8 cellular contexts compared by ENCODE assay signal in genomic region chr1:14925336-14926136, GRCh38.
DNase-seq lines count a peak whose midpoint lies in the region; ATAC-seq, FAIRE-seq and TF ChIP-seq lines count a peak whose summit lies in the region.

No MANE protein-coding gene starts in this region.

- peaks cover 20% of the 10 kb centered on the region for H3K27me3 Mint-ChIP-seq in brain

- H3K4me3 ChIP-seq in HUES64 (ENCODE audit: low read length) (peak overlapping the region; percentile 57), liver (ENCODE audit: low read depth in 1 of 3, low read length in 3 of 3) (peak overlapping the region in 1 of 3 donors; percentile 62), stomach (peak overlapping the region; percentile 57 to 91 (median 72))

- H3K36me3 ChIP-seq in HUES64 (ENCODE audit: insufficient read depth, low read length), result no peaks in the 10 kb centered on the region
- H3K36me3 ChIP-seq in liver (ENCODE audit: control insufficient read depth in 4 of 4, insufficient read depth in 3 of 4, low read depth in 1 of 4, low read length in 3 of 4), result no peaks in the 10 kb centered on the region
- H3K36me3 ChIP-seq in stomach, result no peaks in the 10 kb centered on the region

- H3K27me3 ChIP-seq in HUES64 (ENCODE audit: insufficient read depth, low read length) (peaks cover 33% of the 10 kb centered on the region), liver (ENCODE audit: control insufficient read depth in 4 of 4, insufficient read depth in 4 of 4, low read length in 3 of 4) (peaks cover 0 to 15% (median 3%) of the 10 kb centered on the region in 4 donors), stomach (peaks cover 0 to 61% (median 7%) of the 10 kb centered on the region in 3 donors)

- H3K4me3 Mint-ChIP-seq in brain, result peak overlapping the region; percentile 86 to 91 (median 88)

- H3K9ac ChIP-seq in HUES64 (ENCODE audit: low read depth, low read length) (no peak overlapping the region), liver (ENCODE audit: low read depth in 1 of 2, low read length in 2 of 2) (no peak overlapping the region)

- TF ChIP-seq RAD21 in liver (IDR thresholded peaks at IDR 0.05), result no peak

- TF ChIP-seq EP300 in stomach (IDR thresholded peaks at IDR 0.05), result no peak

- 21% methylated on average over 8 of the region's 12 CpGs for WGBS in HUES64
- 37% methylated on average over 12 of the region's 12 CpGs for WGBS in liver
- WGBS in stomach, 5 donors, result 35 to 46% (median 39%) methylated on average over 12 of the region's 12 CpGs

- ATAC-seq in omental fat pad (ENCODE audit: low FRiP score) (no peak), GM21825 (IDR thresholded peaks at IDR 0.05; ENCODE audit: unreplicated experiment) (no peak)

- no peak for TF ChIP-seq POLR2A in stomach (IDR thresholded peaks at IDR 0.05)

- H3K9me3 ChIP-seq in HUES64 (ENCODE audit: insufficient read depth, low read depth, low read length), result no peaks in the 10 kb centered on the region
- no peaks in the 10 kb centered on the region for H3K9me3 ChIP-seq in liver (ENCODE audit: control insufficient read depth in 4 of 4, low read length in 3 of 4)
- H3K9me3 ChIP-seq in stomach, result no peaks in the 10 kb centered on the region

- intact Hi-C loops in stomach (cut with DNase I; ENCODE audit: low total_unique reads), result loop anchor here (5.0 kb wide), 1 partner anchor 102 kb away; no protein-coding TSS in a partner anchor

- peak overlapping the region; percentile 39 to 81 (median 75) for H3K27ac Mint-ChIP-seq in brain

- DNase-seq in stomach (no peak), urothelium cell line (ENCODE audit: low spot score) (no peak), omental fat pad (ENCODE audit: low spot score) (no peak), SIG-M5 treated with dmso at 0.1 percent for 504 hours (lab: John Stamatoyannopoulos, UW; ENCODE audit: unreplicated experiment) (no peak)

- TF ChIP-seq CTCF in brain (conservative IDR thresholded peaks at IDR 0.05), result no peak
- no peak for TF ChIP-seq CTCF in liver (IDR thresholded peaks at IDR 0.05; ENCODE audit: low read depth, low read length, missing input control)
- no peak for TF ChIP-seq CTCF in stomach (IDR thresholded peaks at IDR 0.05)
- no peak for TF ChIP-seq CTCF in omental fat pad (IDR thresholded peaks at IDR 0.05)

- no peaks in the 10 kb centered on the region for H3K36me3 Mint-ChIP-seq in brain

- peaks cover 7% of the 10 kb centered on the region; the same call in 1 of the 2 replicates for H3K4me1 ChIP-seq in HUES64 (ENCODE audit: insufficient read depth, low read length)
- peaks cover 0 to 8% (median 2%) of the 10 kb centered on the region in 4 donors for H3K4me1 ChIP-seq in liver (ENCODE audit: control insufficient read depth in 4 of 4, insufficient read depth in 4 of 4, low read length in 3 of 4)
- H3K4me1 ChIP-seq in stomach, result peaks cover 17 to 36% (median 23%) of the 10 kb centered on the region in 4 donors

- H3K9me3 Mint-ChIP-seq in brain, result peaks cover 0 to 3% (median 0%) of the 10 kb centered on the region in 5 experiments

- no peak overlapping the region for H3K27ac ChIP-seq in HUES64 (ENCODE audit: low read depth, low read length)
- H3K27ac ChIP-seq in liver (ENCODE audit: low read depth in 1 of 2, low read length in 2 of 2), result peak overlapping the region; percentile 2 to 27
- H3K27ac ChIP-seq in stomach, result peak overlapping the region in 3 of 5 donors; percentile 73 to 81 (median 76)

- peaks cover 59% of the 10 kb centered on the region for H3K4me1 Mint-ChIP-seq in brain

- FAIRE-seq in urothelium cell line (lab: Jason Lieb, UNC), result no peak

TF ChIP-seq in liver, 16 proteins besides CTCF, POLR2A, EP300 and RAD21:
- TF ChIP-seq RXRA (IDR thresholded peaks at IDR 0.05) (no peak), NR2F2 (IDR thresholded peaks at IDR 0.05) (no peak), SP1 (IDR thresholded peaks at IDR 0.05) (no peak), TAF1 (conservative IDR thresholded peaks at IDR 0.05) (no peak), FOXA2 (IDR thresholded peaks at IDR 0.05) (no peak), HNF4G (IDR thresholded peaks at IDR 0.05) (no peak), JUND (IDR thresholded peaks at IDR 0.05) (no peak), FOXA1 (IDR thresholded peaks at IDR 0.05) (no peak), YY1 (IDR thresholded peaks at IDR 0.05) (no peak), GABPA (IDR thresholded peaks at IDR 0.05 in 1 of 2, conservative IDR thresholded peaks at IDR 0.05 in 1 of 2) (no peak), REST (IDR thresholded peaks at IDR 0.05) (no peak), EGR1 (IDR thresholded peaks at IDR 0.05; ENCODE audit: low read depth in 2 of 2) (no peak), MAX (IDR thresholded peaks at IDR 0.05) (no peak), HNF4A (conservative IDR thresholded peaks at IDR 0.05) (no peak), ZBTB33 (IDR thresholded peaks at IDR 0.05) (no peak)
- TF ChIP-seq, protein P1, sequence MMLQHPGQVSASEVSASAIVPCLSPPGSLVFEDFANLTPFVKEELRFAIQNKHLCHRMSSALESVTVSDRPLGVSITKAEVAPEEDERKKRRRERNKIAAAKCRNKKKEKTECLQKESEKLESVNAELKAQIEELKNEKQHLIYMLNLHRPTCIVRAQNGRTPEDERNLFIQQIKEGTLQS (IDR thresholded peaks at IDR 0.05), result no peak
